2 cellular contexts compared by ENCODE assay signal in the genomic region with DNA sequence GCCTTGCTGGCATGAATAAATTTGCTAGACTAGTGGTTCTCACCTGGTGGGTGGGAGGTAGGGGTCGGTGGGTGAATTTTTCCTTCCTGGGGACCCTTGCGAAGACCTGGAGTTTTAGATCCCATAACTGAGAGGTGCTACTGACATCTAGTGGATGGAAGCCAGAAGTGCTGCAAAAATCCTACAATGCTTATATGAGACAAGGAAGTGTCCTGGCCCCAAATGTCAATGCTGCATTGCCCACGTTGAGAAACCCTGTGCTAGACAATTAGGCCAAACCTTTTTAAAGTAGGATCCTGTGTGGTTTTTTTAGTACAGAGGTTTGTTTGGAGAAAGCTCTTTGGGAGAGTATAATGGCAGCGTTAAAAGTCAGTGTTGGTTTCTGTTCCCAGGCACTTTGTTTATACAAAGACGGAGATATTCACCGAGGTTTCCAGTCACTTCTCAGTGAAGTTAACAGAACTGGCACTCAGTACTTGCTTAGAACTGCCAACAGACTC.
TF ChIP-seq lines count a peak whose summit lies in the region.

No MANE protein-coding gene starts in this region.

TF ChIP-seq in HCT116, 20 proteins besides CTCF, POLR2A, EP300 and RAD21:
- TF ChIP-seq, protein P1, sequence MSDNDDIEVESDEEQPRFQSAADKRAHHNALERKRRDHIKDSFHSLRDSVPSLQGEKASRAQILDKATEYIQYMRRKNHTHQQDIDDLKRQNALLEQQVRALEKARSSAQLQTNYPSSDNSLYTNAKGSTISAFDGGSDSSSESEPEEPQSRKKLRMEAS (IDR thresholded peaks at IDR 0.05), result no peak
- TF ChIP-seq EZH2 (IDR thresholded peaks at IDR 0.05), result no peak
- TF ChIP-seq, protein P2, sequence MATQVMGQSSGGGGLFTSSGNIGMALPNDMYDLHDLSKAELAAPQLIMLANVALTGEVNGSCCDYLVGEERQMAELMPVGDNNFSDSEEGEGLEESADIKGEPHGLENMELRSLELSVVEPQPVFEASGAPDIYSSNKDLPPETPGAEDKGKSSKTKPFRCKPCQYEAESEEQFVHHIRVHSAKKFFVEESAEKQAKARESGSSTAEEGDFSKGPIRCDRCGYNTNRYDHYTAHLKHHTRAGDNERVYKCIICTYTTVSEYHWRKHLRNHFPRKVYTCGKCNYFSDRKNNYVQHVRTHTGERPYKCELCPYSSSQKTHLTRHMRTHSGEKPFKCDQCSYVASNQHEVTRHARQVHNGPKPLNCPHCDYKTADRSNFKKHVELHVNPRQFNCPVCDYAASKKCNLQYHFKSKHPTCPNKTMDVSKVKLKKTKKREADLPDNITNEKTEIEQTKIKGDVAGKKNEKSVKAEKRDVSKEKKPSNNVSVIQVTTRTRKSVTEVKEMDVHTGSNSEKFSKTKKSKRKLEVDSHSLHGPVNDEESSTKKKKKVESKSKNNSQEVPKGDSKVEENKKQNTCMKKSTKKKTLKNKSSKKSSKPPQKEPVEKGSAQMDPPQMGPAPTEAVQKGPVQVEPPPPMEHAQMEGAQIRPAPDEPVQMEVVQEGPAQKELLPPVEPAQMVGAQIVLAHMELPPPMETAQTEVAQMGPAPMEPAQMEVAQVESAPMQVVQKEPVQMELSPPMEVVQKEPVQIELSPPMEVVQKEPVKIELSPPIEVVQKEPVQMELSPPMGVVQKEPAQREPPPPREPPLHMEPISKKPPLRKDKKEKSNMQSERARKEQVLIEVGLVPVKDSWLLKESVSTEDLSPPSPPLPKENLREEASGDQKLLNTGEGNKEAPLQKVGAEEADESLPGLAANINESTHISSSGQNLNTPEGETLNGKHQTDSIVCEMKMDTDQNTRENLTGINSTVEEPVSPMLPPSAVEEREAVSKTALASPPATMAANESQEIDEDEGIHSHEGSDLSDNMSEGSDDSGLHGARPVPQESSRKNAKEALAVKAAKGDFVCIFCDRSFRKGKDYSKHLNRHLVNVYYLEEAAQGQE (IDR thresholded peaks at IDR 0.05; ENCODE audit: low read depth), result no peak
- no peak for TF ChIP-seq TCF7L2 (IDR thresholded peaks at IDR 0.05; ENCODE audit: borderline replicate concordance, extremely low read depth, insufficient read depth, insufficient read length)

TF ChIP-seq in HepG2, 621 proteins besides CTCF, POLR2A, EP300 and RAD21:
- TF ChIP-seq JUN (CRISPR knock-in tag; IDR thresholded peaks at IDR 0.05) (no peak), ZNF282 (IDR thresholded peaks at IDR 0.05; ENCODE audit: partially characterized antibody) (no peak), ZNF253 (CRISPR knock-in tag; IDR thresholded peaks at IDR 0.05; ENCODE audit: borderline replicate concordance) (no peak), BHLHE40 (IDR thresholded peaks at IDR 0.05; ENCODE audit: low read length) (no peak), FOSL1 (CRISPR knock-in tag; IDR thresholded peaks at IDR 0.05; ENCODE audit: borderline replicate concordance) (no peak), SOX13 (IDR thresholded peaks at IDR 0.05) (no peak), SOX13 (CRISPR knock-in tag; conservative IDR thresholded peaks at IDR 0.05 in 1 of 2, IDR thresholded peaks at IDR 0.05 in 1 of 2) (no peak), GTF2F1 (IDR thresholded peaks at IDR 0.05; ENCODE audit: low read length) (no peak), RFX3 (CRISPR knock-in tag; IDR thresholded peaks at IDR 0.05) (no peak), STAG1 (CRISPR knock-in tag; IDR thresholded peaks at IDR 0.05) (peak; percentile 56), HOXA5 (CRISPR knock-in tag; IDR thresholded peaks at IDR 0.05) (no peak), TEAD3 (CRISPR knock-in tag; optimal IDR thresholded peaks at IDR 0.05; ENCODE audit: borderline replicate concordance) (peak; percentile 95), PPARG (CRISPR knock-in tag; conservative IDR thresholded peaks at IDR 0.05) (no peak), MED13 (CRISPR knock-in tag; IDR thresholded peaks at IDR 0.05) (no peak), NCOA2 (CRISPR knock-in tag; IDR thresholded peaks at IDR 0.05) (no peak), CCDC6 (CRISPR knock-in tag; IDR thresholded peaks at IDR 0.05) (no peak), ZFP36L1 (CRISPR knock-in tag; IDR thresholded peaks at IDR 0.05) (no peak), MXD4 (CRISPR knock-in tag; IDR thresholded peaks at IDR 0.05) (no peak), CBX5 (CRISPR knock-in tag; IDR thresholded peaks at IDR 0.05; ENCODE audit: borderline replicate concordance) (no peak), TBX3 (IDR thresholded peaks at IDR 0.05; ENCODE audit: borderline replicate concordance) (no peak), RXRB (CRISPR knock-in tag; IDR thresholded peaks at IDR 0.05; ENCODE audit: borderline replicate concordance) (no peak), ZNF205 (CRISPR knock-in tag; IDR thresholded peaks at IDR 0.05) (no peak), ELF3 (CRISPR knock-in tag; IDR thresholded peaks at IDR 0.05) (peak; percentile 45; the same call in 1 of the 2 replicates), RFXANK (CRISPR knock-in tag; IDR thresholded peaks at IDR 0.05) (no peak), MIER2 (CRISPR knock-in tag; IDR thresholded peaks at IDR 0.05) (no peak), SMC3 (IDR thresholded peaks at IDR 0.05; ENCODE audit: low read length) (peak; percentile 61), XRCC5 (optimal IDR thresholded peaks at IDR 0.05; ENCODE audit: low read length) (peak; percentile 28), EZH2 (conservative IDR thresholded peaks at IDR 0.05; ENCODE audit: low read depth, low read length) (no peak), ZNF136 (CRISPR knock-in tag; IDR thresholded peaks at IDR 0.05; ENCODE audit: low read depth) (no peak), ZNF550 (CRISPR knock-in tag; IDR thresholded peaks at IDR 0.05; ENCODE audit: borderline replicate concordance) (no peak), ZNF563 (CRISPR knock-in tag; IDR thresholded peaks at IDR 0.05) (no peak)
- TF ChIP-seq, protein P3, sequence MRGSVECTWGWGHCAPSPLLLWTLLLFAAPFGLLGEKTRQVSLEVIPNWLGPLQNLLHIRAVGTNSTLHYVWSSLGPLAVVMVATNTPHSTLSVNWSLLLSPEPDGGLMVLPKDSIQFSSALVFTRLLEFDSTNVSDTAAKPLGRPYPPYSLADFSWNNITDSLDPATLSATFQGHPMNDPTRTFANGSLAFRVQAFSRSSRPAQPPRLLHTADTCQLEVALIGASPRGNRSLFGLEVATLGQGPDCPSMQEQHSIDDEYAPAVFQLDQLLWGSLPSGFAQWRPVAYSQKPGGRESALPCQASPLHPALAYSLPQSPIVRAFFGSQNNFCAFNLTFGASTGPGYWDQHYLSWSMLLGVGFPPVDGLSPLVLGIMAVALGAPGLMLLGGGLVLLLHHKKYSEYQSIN (CRISPR knock-in tag; IDR thresholded peaks at IDR 0.05; ENCODE audit: borderline replicate concordance), result no peak
- TF ChIP-seq, protein P4, sequence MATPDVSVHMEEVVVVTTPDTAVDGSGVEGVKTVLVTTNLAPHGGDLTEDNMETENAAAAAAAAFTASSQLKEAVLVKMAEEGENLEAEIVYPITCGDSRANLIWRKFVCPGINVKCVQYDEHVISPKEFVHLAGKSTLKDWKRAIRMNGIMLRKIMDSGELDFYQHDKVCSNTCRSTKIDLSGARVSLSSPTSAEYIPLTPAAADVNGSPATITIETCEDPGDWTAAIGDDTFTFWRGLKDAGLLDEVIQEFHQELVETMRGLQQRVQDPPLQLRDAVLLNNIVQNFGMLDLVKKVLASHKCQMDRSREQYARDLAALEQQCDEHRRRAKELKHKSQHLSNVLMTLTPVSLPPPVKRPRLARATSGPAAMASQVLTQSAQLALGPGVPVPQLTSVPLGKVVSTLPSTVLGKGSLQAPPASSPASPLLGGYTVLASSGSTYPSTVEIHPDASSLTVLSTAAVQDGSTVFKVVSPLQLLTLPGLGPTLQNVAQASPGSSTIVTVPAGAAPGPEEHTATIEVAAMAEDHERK (CRISPR knock-in tag; IDR thresholded peaks at IDR 0.05; ENCODE audit: low read depth), result no peak
- TF ChIP-seq, protein P5, sequence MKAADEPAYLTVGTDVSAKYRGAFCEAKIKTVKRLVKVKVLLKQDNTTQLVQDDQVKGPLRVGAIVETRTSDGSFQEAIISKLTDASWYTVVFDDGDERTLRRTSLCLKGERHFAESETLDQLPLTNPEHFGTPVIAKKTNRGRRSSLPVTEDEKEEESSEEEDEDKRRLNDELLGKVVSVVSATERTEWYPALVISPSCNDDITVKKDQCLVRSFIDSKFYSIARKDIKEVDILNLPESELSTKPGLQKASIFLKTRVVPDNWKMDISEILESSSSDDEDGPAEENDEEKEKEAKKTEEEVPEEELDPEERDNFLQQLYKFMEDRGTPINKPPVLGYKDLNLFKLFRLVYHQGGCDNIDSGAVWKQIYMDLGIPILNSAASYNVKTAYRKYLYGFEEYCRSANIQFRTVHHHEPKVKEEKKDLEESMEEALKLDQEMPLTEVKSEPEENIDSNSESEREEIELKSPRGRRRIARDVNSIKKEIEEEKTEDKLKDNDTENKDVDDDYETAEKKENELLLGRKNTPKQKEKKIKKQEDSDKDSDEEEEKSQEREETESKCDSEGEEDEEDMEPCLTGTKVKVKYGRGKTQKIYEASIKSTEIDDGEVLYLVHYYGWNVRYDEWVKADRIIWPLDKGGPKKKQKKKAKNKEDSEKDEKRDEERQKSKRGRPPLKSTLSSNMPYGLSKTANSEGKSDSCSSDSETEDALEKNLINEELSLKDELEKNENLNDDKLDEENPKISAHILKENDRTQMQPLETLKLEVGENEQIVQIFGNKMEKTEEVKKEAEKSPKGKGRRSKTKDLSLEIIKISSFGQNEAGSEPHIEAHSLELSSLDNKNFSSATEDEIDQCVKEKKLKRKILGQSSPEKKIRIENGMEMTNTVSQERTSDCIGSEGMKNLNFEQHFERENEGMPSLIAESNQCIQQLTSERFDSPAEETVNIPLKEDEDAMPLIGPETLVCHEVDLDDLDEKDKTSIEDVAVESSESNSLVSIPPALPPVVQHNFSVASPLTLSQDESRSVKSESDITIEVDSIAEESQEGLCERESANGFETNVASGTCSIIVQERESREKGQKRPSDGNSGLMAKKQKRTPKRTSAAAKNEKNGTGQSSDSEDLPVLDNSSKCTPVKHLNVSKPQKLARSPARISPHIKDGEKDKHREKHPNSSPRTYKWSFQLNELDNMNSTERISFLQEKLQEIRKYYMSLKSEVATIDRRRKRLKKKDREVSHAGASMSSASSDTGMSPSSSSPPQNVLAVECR (CRISPR knock-in tag; IDR thresholded peaks at IDR 0.05; ENCODE audit: borderline replicate concordance), result no peak
- TF ChIP-seq, protein P6, sequence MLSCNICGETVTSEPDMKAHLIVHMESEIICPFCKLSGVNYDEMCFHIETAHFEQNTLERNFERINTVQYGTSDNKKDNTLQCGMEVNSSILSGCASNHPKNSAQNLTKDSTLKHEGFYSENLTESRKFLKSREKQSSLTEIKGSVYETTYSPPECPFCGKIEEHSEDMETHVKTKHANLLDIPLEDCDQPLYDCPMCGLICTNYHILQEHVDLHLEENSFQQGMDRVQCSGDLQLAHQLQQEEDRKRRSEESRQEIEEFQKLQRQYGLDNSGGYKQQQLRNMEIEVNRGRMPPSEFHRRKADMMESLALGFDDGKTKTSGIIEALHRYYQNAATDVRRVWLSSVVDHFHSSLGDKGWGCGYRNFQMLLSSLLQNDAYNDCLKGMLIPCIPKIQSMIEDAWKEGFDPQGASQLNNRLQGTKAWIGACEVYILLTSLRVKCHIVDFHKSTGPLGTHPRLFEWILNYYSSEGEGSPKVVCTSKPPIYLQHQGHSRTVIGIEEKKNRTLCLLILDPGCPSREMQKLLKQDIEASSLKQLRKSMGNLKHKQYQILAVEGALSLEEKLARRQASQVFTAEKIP (CRISPR knock-in tag; IDR thresholded peaks at IDR 0.05; ENCODE audit: borderline replicate concordance), result no peak
- TF ChIP-seq, protein P7, sequence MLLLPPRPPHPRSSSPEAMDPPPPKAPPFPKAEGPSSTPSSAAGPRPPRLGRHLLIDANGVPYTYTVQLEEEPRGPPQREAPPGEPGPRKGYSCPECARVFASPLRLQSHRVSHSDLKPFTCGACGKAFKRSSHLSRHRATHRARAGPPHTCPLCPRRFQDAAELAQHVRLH (CRISPR knock-in tag; IDR thresholded peaks at IDR 0.05; ENCODE audit: borderline replicate concordance, low read depth), result no peak
- TF ChIP-seq, protein P8, sequence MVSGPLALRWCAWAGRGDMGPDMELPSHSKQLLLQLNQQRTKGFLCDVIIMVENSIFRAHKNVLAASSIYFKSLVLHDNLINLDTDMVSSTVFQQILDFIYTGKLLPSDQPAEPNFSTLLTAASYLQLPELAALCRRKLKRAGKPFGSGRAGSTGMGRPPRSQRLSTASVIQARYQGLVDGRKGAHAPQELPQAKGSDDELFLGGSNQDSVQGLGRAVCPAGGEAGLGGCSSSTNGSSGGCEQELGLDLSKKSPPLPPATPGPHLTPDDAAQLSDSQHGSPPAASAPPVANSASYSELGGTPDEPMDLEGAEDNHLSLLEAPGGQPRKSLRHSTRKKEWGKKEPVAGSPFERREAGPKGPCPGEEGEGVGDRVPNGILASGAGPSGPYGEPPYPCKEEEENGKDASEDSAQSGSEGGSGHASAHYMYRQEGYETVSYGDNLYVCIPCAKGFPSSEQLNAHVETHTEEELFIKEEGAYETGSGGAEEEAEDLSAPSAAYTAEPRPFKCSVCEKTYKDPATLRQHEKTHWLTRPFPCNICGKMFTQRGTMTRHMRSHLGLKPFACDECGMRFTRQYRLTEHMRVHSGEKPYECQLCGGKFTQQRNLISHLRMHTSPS (CRISPR knock-in tag; IDR thresholded peaks at IDR 0.05; ENCODE audit: low read depth), result no peak
- TF ChIP-seq, protein P9, sequence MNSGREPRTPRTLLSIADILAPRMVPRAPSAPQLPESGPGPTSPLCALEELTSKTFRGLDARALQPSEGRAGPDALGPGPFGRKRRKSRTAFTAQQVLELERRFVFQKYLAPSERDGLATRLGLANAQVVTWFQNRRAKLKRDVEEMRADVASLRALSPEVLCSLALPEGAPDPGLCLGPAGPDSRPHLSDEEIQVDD (CRISPR knock-in tag; IDR thresholded peaks at IDR 0.05; ENCODE audit: borderline replicate concordance), result no peak
- TF ChIP-seq, protein P10, sequence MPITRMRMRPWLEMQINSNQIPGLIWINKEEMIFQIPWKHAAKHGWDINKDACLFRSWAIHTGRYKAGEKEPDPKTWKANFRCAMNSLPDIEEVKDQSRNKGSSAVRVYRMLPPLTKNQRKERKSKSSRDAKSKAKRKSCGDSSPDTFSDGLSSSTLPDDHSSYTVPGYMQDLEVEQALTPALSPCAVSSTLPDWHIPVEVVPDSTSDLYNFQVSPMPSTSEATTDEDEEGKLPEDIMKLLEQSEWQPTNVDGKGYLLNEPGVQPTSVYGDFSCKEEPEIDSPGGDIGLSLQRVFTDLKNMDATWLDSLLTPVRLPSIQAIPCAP (CRISPR knock-in tag; IDR thresholded peaks at IDR 0.05; ENCODE audit: low read depth), result no peak
- TF ChIP-seq, protein P11, sequence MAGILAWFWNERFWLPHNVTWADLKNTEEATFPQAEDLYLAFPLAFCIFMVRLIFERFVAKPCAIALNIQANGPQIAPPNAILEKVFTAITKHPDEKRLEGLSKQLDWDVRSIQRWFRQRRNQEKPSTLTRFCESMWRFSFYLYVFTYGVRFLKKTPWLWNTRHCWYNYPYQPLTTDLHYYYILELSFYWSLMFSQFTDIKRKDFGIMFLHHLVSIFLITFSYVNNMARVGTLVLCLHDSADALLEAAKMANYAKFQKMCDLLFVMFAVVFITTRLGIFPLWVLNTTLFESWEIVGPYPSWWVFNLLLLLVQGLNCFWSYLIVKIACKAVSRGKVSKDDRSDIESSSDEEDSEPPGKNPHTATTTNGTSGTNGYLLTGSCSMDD (CRISPR knock-in tag; IDR thresholded peaks at IDR 0.05), result no peak
TF ChIP-seq in HepG2: peak in this region for 5.
